1 cellular context compared by ENCODE assay signal in the genomic region with DNA sequence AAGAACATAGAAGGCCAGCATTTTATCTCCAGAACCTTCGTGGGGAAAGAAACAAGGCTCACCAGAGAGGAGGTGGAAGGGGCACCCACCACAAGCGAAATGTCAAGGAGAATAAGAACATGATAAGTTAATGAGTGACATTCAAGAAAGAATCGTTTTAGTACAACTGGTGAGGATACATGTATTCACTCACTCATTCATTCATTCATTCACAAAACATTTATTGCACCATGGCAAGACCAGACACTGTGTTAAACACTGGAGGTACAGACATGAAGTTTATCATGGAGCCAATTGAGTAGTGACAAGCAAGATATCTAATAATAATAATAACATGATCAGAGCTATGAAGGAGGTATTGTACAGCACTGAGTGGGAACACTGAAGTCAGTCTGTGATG.
A peak's percentile ranks its signal among the peaks of the same experiment; 100 is the strongest.
TF ChIP-seq lines count a peak whose summit lies in the region.

No MANE protein-coding gene starts in this region.

TF ChIP-seq in GM12878, 131 proteins besides CTCF, POLR2A, EP300 and RAD21:
- TF ChIP-seq JUND (IDR thresholded peaks at IDR 0.05; ENCODE audit: low read depth, low read length) (no peak), ZNF24 (IDR thresholded peaks at IDR 0.05) (peak; percentile 69; the same call in 1 of the 2 replicates), GATAD2B (conservative IDR thresholded peaks at IDR 0.05; ENCODE audit: low read depth) (no peak), MXI1 (IDR thresholded peaks at IDR 0.05; ENCODE audit: low read depth, low read length) (no peak), PAX8 (IDR thresholded peaks at IDR 0.05) (no peak), CHD1 (IDR thresholded peaks at IDR 0.05; ENCODE audit: low read depth, low read length) (no peak), MEF2B (IDR thresholded peaks at IDR 0.05; ENCODE audit: partially characterized antibody, poor library complexity, severe bottlenecking) (no peak), KAT2A (conservative IDR thresholded peaks at IDR 0.05; ENCODE audit: control insufficient read depth, low read depth, low read length) (no peak)
